8 cellular contexts compared by ENCODE assay signal in genomic region chr5:65103674-65104035, GRCh38.
DNase-seq lines count a peak whose midpoint lies in the region; ATAC-seq and TF ChIP-seq lines count a peak whose summit lies in the region.

No MANE protein-coding gene starts in this region.

- H3K4me1 Mint-ChIP-seq in activated CD4-positive, alpha-beta memory T cell treated with anti-CD3 and anti-CD28 coated beads, Interleukin-2, amount 10 ng/mL, durations not matched to agents 7 days and 5 days = peaks cover 35% of the 10 kb centered on the region
- H3K4me1 Mint-ChIP-seq in stimulated activated naive B cell treated with anti-CD40 and anti-IgM and Interleukin-4, amounts not matched to agents 10 μg/mL and 1 μg/mL and 100 μg/mL, for 72 hours = peaks cover 22 to 25% of the 10 kb centered on the region in 2 donors
- peaks cover 18% of the 10 kb centered on the region for H3K4me1 Mint-ChIP-seq in mesothelial cell of epicardium

- DNase-seq in SK-N-SH (no peak), mesothelial cell of epicardium (ENCODE audit: low spot score in 2 of 2, unreplicated experiment in 2 of 2) (no peak), HCEC 1CT (no peak)
- no peak for DNase-seq in activated CD4-positive, alpha-beta memory T cell treated with anti-CD3 and anti-CD28 coated beads, Interleukin-2, amount 10 ng/mL, durations not matched to agents 7 days and 5 days
- DNase-seq in stimulated activated naive B cell treated with anti-CD40 and anti-IgM and Interleukin-4, amounts not matched to agents 10 μg/mL and 1 μg/mL and 100 μg/mL, for 72 hours = no peak

- H3K27ac Mint-ChIP-seq in activated CD4-positive, alpha-beta memory T cell treated with anti-CD3 and anti-CD28 coated beads, Interleukin-2, amount 10 ng/mL, durations not matched to agents 7 days and 5 days = no peak overlapping the region
- peak overlapping the region; percentile 82 for H3K27ac Mint-ChIP-seq in stimulated activated naive B cell treated with anti-CD40 and anti-IgM and Interleukin-4, amounts not matched to agents 10 μg/mL and 1 μg/mL and 100 μg/mL, for 72 hours
- H3K27ac Mint-ChIP-seq in mesothelial cell of epicardium = no peak overlapping the region

- no peaks in the 10 kb centered on the region for H3K36me3 Mint-ChIP-seq in activated CD4-positive, alpha-beta memory T cell treated with anti-CD3 and anti-CD28 coated beads, Interleukin-2, amount 10 ng/mL, durations not matched to agents 7 days and 5 days (ENCODE audit: low read depth)
- no peaks in the 10 kb centered on the region for H3K36me3 Mint-ChIP-seq in stimulated activated naive B cell treated with anti-CD40 and anti-IgM and Interleukin-4, amounts not matched to agents 10 μg/mL and 1 μg/mL and 100 μg/mL, for 72 hours
- H3K36me3 Mint-ChIP-seq in mesothelial cell of epicardium = no peaks in the 10 kb centered on the region

- WGBS in SK-N-SH (ENCODE audit: low lambda C conversion rate) = 95% methylated on average over 9 of the region's 9 CpGs

- H3K79me2 ChIP-seq in SK-N-SH (ENCODE audit: insufficient read depth) = no peaks in the 10 kb centered on the region

- H3K27me3 ChIP-seq in SK-N-SH (ENCODE audit: insufficient read depth) (no peaks in the 10 kb centered on the region), iPS-15b (ENCODE audit: control insufficient read depth, insufficient read depth, low read length) (no peaks in the 10 kb centered on the region)

- no peak overlapping the region; a peak in 1 of 4 replicates for H3K27ac ChIP-seq in SK-N-SH (ENCODE audit: low read depth in 2 of 2, low read length in 1 of 2)

- no peak overlapping the region for H3K4me3 ChIP-seq in SK-N-SH (ENCODE audit: low read depth in 2 of 2, low read length in 1 of 2)
- H3K4me3 ChIP-seq in iPS-15b (ENCODE audit: low read depth, low read length) = peak overlapping the region; percentile 34

- no peaks in the 10 kb centered on the region for H4K20me1 ChIP-seq in SK-N-SH (ENCODE audit: insufficient read depth)

- no peaks in the 10 kb centered on the region for H3F3A ChIP-seq in SK-N-SH (replicated peaks; ENCODE audit: insufficient read depth)

- peaks cover 19% of the 10 kb centered on the region for H3K27me3 Mint-ChIP-seq in activated CD4-positive, alpha-beta memory T cell treated with anti-CD3 and anti-CD28 coated beads, Interleukin-2, amount 10 ng/mL, durations not matched to agents 7 days and 5 days
- H3K27me3 Mint-ChIP-seq in stimulated activated naive B cell treated with anti-CD40 and anti-IgM and Interleukin-4, amounts not matched to agents 10 μg/mL and 1 μg/mL and 100 μg/mL, for 72 hours = peaks cover 0 to 4% of the 10 kb centered on the region in 2 donors
- no peaks in the 10 kb centered on the region for H3K27me3 Mint-ChIP-seq in mesothelial cell of epicardium (ENCODE audit: low read depth)

- H3K4me2 ChIP-seq in SK-N-SH = no peak overlapping the region

- CTCF ChIA-PET in SK-N-SH (lab: Yijun Ruan, JAX) = interaction anchor here (0.9 to 2.5 kb wide), 6 partner anchors 17 to 380 kb away, joined by 3 to 11 read pairs (median 4); no protein-coding TSS in a partner anchor
- CTCF ChIA-PET in activated CD4-positive, alpha-beta memory T cell treated with anti-CD3 and anti-CD28 coated beads, Interleukin-2, amount 10 ng/mL, durations not matched to agents 7 days and 5 days (lab: Charles Lee) = interaction anchor here (0.6 to 2.0 kb wide), 8 partner anchors 28 to 1010 kb away, joined by 3 to 13 read pairs (median 3); partner anchors contain the start of gene ADAMTS6

- no peak for TF ChIP-seq CTCF in SK-N-SH (IDR thresholded peaks at IDR 0.05)
- no peak for TF ChIP-seq CTCF in mesothelial cell of epicardium (IDR thresholded peaks at IDR 0.05; ENCODE audit: unreplicated experiment)

- H3K9ac ChIP-seq in SK-N-SH (no peak overlapping the region), iPS-15b (ENCODE audit: low read depth, low read length) (peak overlapping the region; percentile 18)

- H3K9me3 Mint-ChIP-seq in activated CD4-positive, alpha-beta memory T cell treated with anti-CD3 and anti-CD28 coated beads, Interleukin-2, amount 10 ng/mL, durations not matched to agents 7 days and 5 days = no peaks in the 10 kb centered on the region
- H3K9me3 Mint-ChIP-seq in stimulated activated naive B cell treated with anti-CD40 and anti-IgM and Interleukin-4, amounts not matched to agents 10 μg/mL and 1 μg/mL and 100 μg/mL, for 72 hours = no peaks in the 10 kb centered on the region
- H3K9me3 Mint-ChIP-seq in mesothelial cell of epicardium = peaks cover under 1% of the 10 kb centered on the region

- POLR2A ChIA-PET in SK-N-SH (lab: Yijun Ruan, JAX) = interaction anchor here (1.1 kb wide), 1 partner anchor 68 kb away, joined by 4 read pairs; no protein-coding TSS in a partner anchor
- POLR2A ChIA-PET in activated CD4-positive, alpha-beta memory T cell treated with anti-CD3 and anti-CD28 coated beads, Interleukin-2, amount 10 ng/mL, durations not matched to agents 7 days and 5 days (lab: Charles Lee) = interaction anchor here (1.9 to 4.1 kb wide), 3 partner anchors 68 to 459 kb away, joined by 11 to 22 read pairs (median 14); partner anchors contain the start of genes ADAMTS6, CENPK and PPWD1

- H3K4me1 ChIP-seq in SK-N-SH (ENCODE audit: control insufficient read depth in 1 of 2, insufficient read depth in 2 of 2, low read depth in 1 of 2, low read length in 1 of 2) (peaks cover 6 to 8% of the 10 kb centered on the region in 2 experiments; a peak in 2 of 4 replicates), iPS-15b (ENCODE audit: control insufficient read depth, insufficient read depth, low read length) (peaks cover 13% of the 10 kb centered on the region)

- H3K9me3 ChIP-seq in SK-N-SH (no peaks in the 10 kb centered on the region), iPS-15b (ENCODE audit: control insufficient read depth, insufficient read depth, low read length) (no peaks in the 10 kb centered on the region)

- H2AFZ ChIP-seq in SK-N-SH (ENCODE audit: low read depth) = peak overlapping the region; percentile 25; the same call in 1 of the 2 replicates

- no peak for TF ChIP-seq EP300 in SK-N-SH (IDR thresholded peaks at IDR 0.05; ENCODE audit: borderline replicate concordance in 1 of 2, low read depth in 1 of 2, low read length in 1 of 2)

- peak overlapping the region; percentile 54 for H3K4me3 Mint-ChIP-seq in activated CD4-positive, alpha-beta memory T cell treated with anti-CD3 and anti-CD28 coated beads, Interleukin-2, amount 10 ng/mL, durations not matched to agents 7 days and 5 days
- H3K4me3 Mint-ChIP-seq in stimulated activated naive B cell treated with anti-CD40 and anti-IgM and Interleukin-4, amounts not matched to agents 10 μg/mL and 1 μg/mL and 100 μg/mL, for 72 hours = peak overlapping the region; percentile 76 to 87
- no peak overlapping the region for H3K4me3 Mint-ChIP-seq in mesothelial cell of epicardium

- ATAC-seq in SK-N-SH treated with all-trans-retinoic acid at 6 μM for 48 hours (no peak), GM21515 (IDR thresholded peaks at IDR 0.05; ENCODE audit: unreplicated experiment) (no peak)
- ATAC-seq in stimulated activated naive B cell treated with anti-CD40 and anti-IgM and Interleukin-4, amounts not matched to agents 10 μg/mL and 1 μg/mL and 100 μg/mL, for 72 hours (replicated peaks) = no peak

- H3K9me2 ChIP-seq in SK-N-SH = no peaks in the 10 kb centered on the region

- H3K36me3 ChIP-seq in SK-N-SH (replicated peaks in 1 of 2; ENCODE audit: control insufficient read depth in 1 of 2, insufficient read depth in 2 of 2, low read length in 1 of 2) (no peaks in the 10 kb centered on the region), iPS-15b (ENCODE audit: control insufficient read depth, insufficient read depth, low read length) (no peaks in the 10 kb centered on the region)

- TF ChIP-seq RAD21 in SK-N-SH (IDR thresholded peaks at IDR 0.05; ENCODE audit: low read length) = no peak

TF ChIP-seq in SK-N-SH, 30 proteins besides CTCF, POLR2A, EP300 and RAD21 (continues in another document):
- no peak for TF ChIP-seq FOSL2 (IDR thresholded peaks at IDR 0.05; ENCODE audit: borderline replicate concordance, low read depth)
- TF ChIP-seq NRF1 (IDR thresholded peaks at IDR 0.05; ENCODE audit: low read depth, low read length) = no peak
- TF ChIP-seq SIN3A (IDR thresholded peaks at IDR 0.05; ENCODE audit: borderline replicate concordance, low read depth, low read length) = no peak
- TF ChIP-seq GABPA (IDR thresholded peaks at IDR 0.05; ENCODE audit: low read depth) = no peak
- no peak for TF ChIP-seq RXRA (IDR thresholded peaks at IDR 0.05; ENCODE audit: borderline replicate concordance, low read depth)

TF ChIP-seq in SK-N-SH treated with all-trans-retinoic acid at 6 μM for 48 hours, 23 proteins besides CTCF, POLR2A, EP300 and RAD21 (continues in another document):
- TF ChIP-seq RARB (CRISPR knock-in tag; IDR thresholded peaks at IDR 0.05) = no peak
- no peak for TF ChIP-seq GLIS3 (CRISPR knock-in tag; IDR thresholded peaks at IDR 0.05)
- TF ChIP-seq PATZ1 (CRISPR knock-in tag; IDR thresholded peaks at IDR 0.05; ENCODE audit: borderline replicate concordance) = no peak
- no peak for TF ChIP-seq ESRRG (CRISPR knock-in tag; IDR thresholded peaks at IDR 0.05)
- no peak for TF ChIP-seq ZC3H10 (CRISPR knock-in tag; IDR thresholded peaks at IDR 0.05)
